ENCODE assay signal across 8 cellular contexts in the genomic region with DNA sequence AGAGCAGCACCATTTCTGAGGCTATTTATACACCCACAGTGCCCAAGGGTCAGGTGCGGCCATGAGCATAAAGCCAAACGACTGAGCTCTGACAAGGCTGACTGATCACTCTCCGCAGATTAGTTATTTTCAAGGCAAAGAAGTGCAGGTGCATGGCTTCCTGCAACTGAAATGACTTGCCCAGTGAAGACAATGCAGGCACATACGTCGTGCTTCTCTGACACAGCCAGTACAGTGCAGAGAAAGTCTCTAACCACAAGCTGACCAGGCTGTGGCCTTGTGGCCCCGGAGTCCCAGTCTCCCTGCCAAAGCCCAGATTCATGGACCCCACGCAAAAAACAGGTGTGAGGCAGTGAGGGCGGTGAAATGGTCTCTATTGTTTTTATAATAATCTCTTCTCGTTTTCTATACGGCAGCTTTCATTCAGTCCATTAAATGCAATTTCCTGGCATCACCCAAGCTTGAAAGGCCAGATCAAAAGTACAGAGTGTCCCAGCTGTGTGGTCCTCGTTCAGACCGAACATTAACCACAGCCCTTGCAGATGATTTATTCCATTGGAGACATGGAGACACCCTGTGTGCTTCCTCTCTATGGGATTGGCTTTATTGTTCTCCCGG.
DNase-seq lines count a peak whose midpoint lies in the region; ATAC-seq lines count a peak whose summit lies in the region.

No MANE protein-coding gene starts in this region.

- no peaks in the 10 kb centered on the region for H3K9me3 Mint-ChIP-seq in stimulated activated effector memory CD8-positive, alpha-beta T cell treated with anti-CD3 and anti-CD28 coated beads, Interleukin-12 subunit alpha, Interleukin-12 subunit beta, amount 100 ng/mL, for 72 hours

- H3K27ac Mint-ChIP-seq in stimulated activated effector memory CD8-positive, alpha-beta T cell treated with anti-CD3 and anti-CD28 coated beads, Interleukin-12 subunit alpha, Interleukin-12 subunit beta, amount 100 ng/mL, for 72 hours, result no peak overlapping the region

- ATAC-seq in GM19372 (IDR thresholded peaks at IDR 0.05; ENCODE audit: low read depth, unreplicated experiment), result peak; percentile 89
- peak; percentile 91 for ATAC-seq in HG03135 (IDR thresholded peaks at IDR 0.05; ENCODE audit: unreplicated experiment)
- ATAC-seq in stimulated activated effector memory CD8-positive, alpha-beta T cell treated with anti-CD3 and anti-CD28 coated beads, Interleukin-12 subunit alpha, Interleukin-12 subunit beta, amount 100 ng/mL, for 72 hours, result no peak

- H3K4me1 Mint-ChIP-seq in stimulated activated effector memory CD8-positive, alpha-beta T cell treated with anti-CD3 and anti-CD28 coated beads, Interleukin-12 subunit alpha, Interleukin-12 subunit beta, amount 100 ng/mL, for 72 hours, result peaks cover 2% of the 10 kb centered on the region

- no peaks in the 10 kb centered on the region for H3K36me3 Mint-ChIP-seq in stimulated activated effector memory CD8-positive, alpha-beta T cell treated with anti-CD3 and anti-CD28 coated beads, Interleukin-12 subunit alpha, Interleukin-12 subunit beta, amount 100 ng/mL, for 72 hours

- no peak overlapping the region for H3K4me3 Mint-ChIP-seq in stimulated activated effector memory CD8-positive, alpha-beta T cell treated with anti-CD3 and anti-CD28 coated beads, Interleukin-12 subunit alpha, Interleukin-12 subunit beta, amount 100 ng/mL, for 72 hours

- peak; percentile 51 for DNase-seq in COLO668 (lab: John Stamatoyannopoulos, UW; ENCODE audit: unreplicated experiment)
- peak; percentile 51 to 69 for DNase-seq in SHP77 (lab: John Stamatoyannopoulos, UW)
- no peak for DNase-seq in SK-N-DZ (ENCODE audit: low spot score)
- no peak for DNase-seq in DMS114 treated with DMSO at 0.1 percent for 48 hours (lab: John Stamatoyannopoulos, UW; ENCODE audit: unreplicated experiment)
- no peak for DNase-seq in hippocampal formation (lab: John Stamatoyannopoulos, UW)
- DNase-seq in stimulated activated effector memory CD8-positive, alpha-beta T cell treated with anti-CD3 and anti-CD28 coated beads, Interleukin-12 subunit alpha, Interleukin-12 subunit beta, amount 100 ng/mL, for 72 hours (ENCODE audit: low spot score in 2 of 2), result no peak

Comparison
In these comparisons a context has a peak if more than half of its experiments do, and no peak if none do; other contexts are left out.
1. DNase-seq: peak in COLO668 (single experiment) and SHP77 (2 of 2); none in SK-N-DZ (single experiment), DMS114 treated with DMSO at 0.1 percent for 48 hours (single experiment), hippocampal formation (0 of 2) and stimulated activated effector memory CD8-positive, alpha-beta T cell treated with anti-CD3 and anti-CD28 coated beads, Interleukin-12 subunit alpha, Interleukin-12 subunit beta, amount 100 ng/mL, for 72 hours (0 of 2).